Comparison of ENCODE assay signal across 1 cellular context in the genomic region with DNA sequence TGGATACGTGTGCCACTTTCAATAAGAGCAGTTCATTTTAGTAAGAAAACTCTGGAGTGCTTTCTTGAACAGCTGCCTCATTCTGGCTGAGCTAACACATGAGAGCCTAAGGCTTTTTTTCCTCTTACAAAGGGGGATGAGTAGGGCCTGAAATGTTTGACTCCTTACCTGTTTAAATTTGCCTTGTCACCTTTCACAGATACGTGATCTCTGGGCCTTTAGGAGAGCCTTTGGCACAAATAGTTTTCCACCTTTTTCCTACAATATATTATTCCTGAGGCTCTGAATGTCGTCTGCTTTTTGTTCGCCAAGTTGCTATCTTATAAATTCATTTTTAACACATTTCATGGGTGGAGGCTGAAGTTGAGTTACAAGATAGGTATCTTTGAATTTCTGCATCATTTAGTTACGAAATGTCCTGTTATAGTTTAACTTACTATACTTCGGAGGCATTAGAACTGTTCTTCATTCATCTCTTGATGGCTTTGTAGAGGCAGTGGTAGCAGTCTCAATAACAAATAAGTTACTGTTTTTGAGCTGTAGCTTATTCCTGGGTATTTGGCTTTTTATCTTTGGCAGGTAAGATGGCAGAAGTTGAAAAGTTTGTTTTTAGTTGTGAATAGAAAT.
TF ChIP-seq lines count a peak whose summit lies in the region.

No MANE protein-coding gene starts in this region.

TF ChIP-seq in liver, 16 proteins besides CTCF, POLR2A, EP300 and RAD21:
- TF ChIP-seq TAF1 (conservative IDR thresholded peaks at IDR 0.05) = no peak
- no peak for TF ChIP-seq EGR1 (IDR thresholded peaks at IDR 0.05; ENCODE audit: low read depth in 2 of 2)
- TF ChIP-seq YY1 (IDR thresholded peaks at IDR 0.05) = no peak
- TF ChIP-seq FOXA2 (IDR thresholded peaks at IDR 0.05) = no peak
- TF ChIP-seq, protein P1, sequence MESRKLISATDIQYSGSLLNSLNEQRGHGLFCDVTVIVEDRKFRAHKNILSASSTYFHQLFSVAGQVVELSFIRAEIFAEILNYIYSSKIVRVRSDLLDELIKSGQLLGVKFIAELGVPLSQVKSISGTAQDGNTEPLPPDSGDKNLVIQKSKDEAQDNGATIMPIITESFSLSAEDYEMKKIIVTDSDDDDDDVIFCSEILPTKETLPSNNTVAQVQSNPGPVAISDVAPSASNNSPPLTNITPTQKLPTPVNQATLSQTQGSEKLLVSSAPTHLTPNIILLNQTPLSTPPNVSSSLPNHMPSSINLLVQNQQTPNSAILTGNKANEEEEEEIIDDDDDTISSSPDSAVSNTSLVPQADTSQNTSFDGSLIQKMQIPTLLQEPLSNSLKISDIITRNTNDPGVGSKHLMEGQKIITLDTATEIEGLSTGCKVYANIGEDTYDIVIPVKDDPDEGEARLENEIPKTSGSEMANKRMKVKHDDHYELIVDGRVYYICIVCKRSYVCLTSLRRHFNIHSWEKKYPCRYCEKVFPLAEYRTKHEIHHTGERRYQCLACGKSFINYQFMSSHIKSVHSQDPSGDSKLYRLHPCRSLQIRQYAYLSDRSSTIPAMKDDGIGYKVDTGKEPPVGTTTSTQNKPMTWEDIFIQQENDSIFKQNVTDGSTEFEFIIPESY (IDR thresholded peaks at IDR 0.05) = no peak
- TF ChIP-seq ATF3 (IDR thresholded peaks at IDR 0.05) = no peak
- no peak for TF ChIP-seq HNF4A (conservative IDR thresholded peaks at IDR 0.05)
- TF ChIP-seq RXRA (IDR thresholded peaks at IDR 0.05) = no peak
- no peak for TF ChIP-seq SP1 (IDR thresholded peaks at IDR 0.05)
- TF ChIP-seq GABPA (IDR thresholded peaks at IDR 0.05 in 1 of 2, conservative IDR thresholded peaks at IDR 0.05 in 1 of 2) = no peak
- no peak for TF ChIP-seq NR2F2 (IDR thresholded peaks at IDR 0.05)
- TF ChIP-seq, protein P2, sequence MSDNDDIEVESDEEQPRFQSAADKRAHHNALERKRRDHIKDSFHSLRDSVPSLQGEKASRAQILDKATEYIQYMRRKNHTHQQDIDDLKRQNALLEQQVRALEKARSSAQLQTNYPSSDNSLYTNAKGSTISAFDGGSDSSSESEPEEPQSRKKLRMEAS (IDR thresholded peaks at IDR 0.05) = no peak
- TF ChIP-seq JUND (IDR thresholded peaks at IDR 0.05) = no peak
- TF ChIP-seq HNF4G (IDR thresholded peaks at IDR 0.05) = no peak
- TF ChIP-seq FOXA1 (IDR thresholded peaks at IDR 0.05) = no peak
- TF ChIP-seq REST (IDR thresholded peaks at IDR 0.05) = no peak
